14 cellular contexts compared by ENCODE assay signal in the genomic region with DNA sequence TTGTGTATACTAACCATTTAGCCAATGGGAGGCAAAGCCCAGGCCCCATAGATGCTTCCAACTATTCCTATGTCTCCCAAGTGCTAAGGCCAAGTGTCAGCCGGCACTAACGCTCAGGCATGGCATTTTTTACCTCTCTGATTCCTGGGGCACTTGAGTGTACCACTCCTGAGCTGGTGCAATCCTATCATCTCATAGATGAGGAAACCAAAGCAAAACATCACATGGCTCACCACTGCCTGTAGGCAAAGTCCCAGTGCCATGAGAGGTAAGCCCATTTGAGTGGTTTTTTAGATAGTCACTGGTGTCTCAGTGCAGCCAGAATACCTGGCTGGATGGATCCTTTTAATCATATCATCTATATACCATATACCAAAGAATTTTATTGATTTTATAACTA. TPM values are rescaled to one million over a fixed set of nuclear protein-coding genes. Genes with fewer than 3 reads are reported as not detected.
A peak's percentile ranks its signal among the peaks of the same experiment; 100 is the strongest.
DNase-seq lines count a peak whose midpoint lies in the region; ATAC-seq and TF ChIP-seq lines count a peak whose summit lies in the region.
"Had no signal": no experiment of that assay in that cellular context is flagged by ENCODE, and none has a peak within 500 bp of the region (broad histone marks: within the 10 kb centered on the region; RNA-seq: fewer than 3 reads in every experiment).

No MANE protein-coding gene starts in this region.

- no peak for TF ChIP-seq CTCF in MCF 10A (IDR thresholded peaks at IDR 0.05; ENCODE audit: unreplicated experiment)
- TF ChIP-seq CTCF in breast epithelium (IDR thresholded peaks at IDR 0.05) = no peak
- TF ChIP-seq CTCF in endodermal cell (conservative IDR thresholded peaks at IDR 0.05) = no peak
- no peak for TF ChIP-seq CTCF in osteocyte (IDR thresholded peaks at IDR 0.05)

- H3K27me3 ChIP-seq in breast epithelium (no peaks in the 10 kb centered on the region), endodermal cell (ENCODE audit: control insufficient read depth, insufficient read depth, low read length, poor library complexity, severe bottlenecking) (peaks cover under 1% of the 10 kb centered on the region)

- H3K36me3 ChIP-seq in breast epithelium = no peaks in the 10 kb centered on the region
- H3K36me3 ChIP-seq in endodermal cell (ENCODE audit: control insufficient read depth, insufficient read depth, low read length) = no peaks in the 10 kb centered on the region

- H3K4me1 Mint-ChIP-seq in MCF 10A (ENCODE audit: insufficient read depth, unreplicated experiment) (peaks cover 55% of the 10 kb centered on the region), endodermal cell (peaks cover 15% of the 10 kb centered on the region), osteocyte (ENCODE audit: unreplicated experiment) (peaks cover 80% of the 10 kb centered on the region)

- DNase-seq in MCF 10A (ENCODE audit: unreplicated experiment) (peak; percentile 55), breast epithelium (ENCODE audit: low spot score in 2 of 2) (no peak), endodermal cell (no peak), osteocyte (ENCODE audit: extremely low spot score, unreplicated experiment) (no peak), NCI-H2029 (lab: John Stamatoyannopoulos, UW) (no peak), NCI-H82 treated with DMSO at 0.1 percent for 48 hours (lab: John Stamatoyannopoulos, UW; ENCODE audit: unreplicated experiment) (no peak)
- DNase-seq in effector CD8-positive, alpha-beta T cell (lab: John Stamatoyannopoulos, UW) = no peak
- DNase-seq: 8988T, H7, NCI-H187 treated with DMSO at 0.1 percent for 48 hours, NCI-H2171 treated with DMSO at 0.1 percent for 48 hours, NCI-H82 had no signal

- H3K4me3 ChIP-seq in breast epithelium (no peak overlapping the region), endodermal cell (ENCODE audit: low read length) (no peak overlapping the region)

- H3K27me3 Mint-ChIP-seq in MCF 10A (ENCODE audit: insufficient read depth, unreplicated experiment) (no peaks in the 10 kb centered on the region), endodermal cell (ENCODE audit: insufficient read depth) (peaks cover 15% of the 10 kb centered on the region), osteocyte (ENCODE audit: unreplicated experiment) (no peaks in the 10 kb centered on the region)

- WGBS in endodermal cell (ENCODE audit: insufficient coverage in 1 of 2, insufficient read length in 1 of 2), 2 experiments = 95 to 100% methylated on average over 2 of the region's 2 CpGs

- BruUV-seq in MCF 10A (replicated peaks; lab: Mats Ljungman, UMichigan) = no TSS peak

- H3K36me3 Mint-ChIP-seq in MCF 10A (ENCODE audit: insufficient read depth, unreplicated experiment) (peaks cover 11% of the 10 kb centered on the region), endodermal cell (ENCODE audit: low read depth) (no peaks in the 10 kb centered on the region), osteocyte (ENCODE audit: unreplicated experiment) (peaks cover 5% of the 10 kb centered on the region)

- H3K4me1 ChIP-seq in breast epithelium = peaks cover 0 to 5% of the 10 kb centered on the region in 2 donors
- H3K4me1 ChIP-seq in endodermal cell (ENCODE audit: control insufficient read depth, insufficient read depth, low read length) = no peaks in the 10 kb centered on the region

- H3K9me3 Mint-ChIP-seq in MCF 10A (ENCODE audit: unreplicated experiment) = no peaks in the 10 kb centered on the region
- H3K9me3 Mint-ChIP-seq in endodermal cell = no peaks in the 10 kb centered on the region
- H3K9me3 Mint-ChIP-seq in osteocyte (ENCODE audit: unreplicated experiment) = no peaks in the 10 kb centered on the region

- no peak for TF ChIP-seq POLR2A in breast epithelium (IDR thresholded peaks at IDR 0.05)

- no peak overlapping the region for H3K9ac ChIP-seq in endodermal cell (ENCODE audit: extremely low read depth, low read length, poor library complexity, severe bottlenecking)

- CTCF ChIA-PET in MCF 10A (lab: Yijun Ruan, JAX) = interaction anchor here (0.6 to 2.4 kb wide), 10 partner anchors 9 to 684 kb away, joined by 3 to 19 read pairs (median 4); a partner anchor contains a TSS

- no peak for ATAC-seq in HG03520 (IDR thresholded peaks at IDR 0.05; ENCODE audit: unreplicated experiment)

- H3K4me3 Mint-ChIP-seq in MCF 10A (ENCODE audit: unreplicated experiment) (no peak overlapping the region), endodermal cell (no peak overlapping the region), osteocyte (ENCODE audit: unreplicated experiment) (no peak overlapping the region)

- H3K27ac Mint-ChIP-seq in MCF 10A (ENCODE audit: low read depth, unreplicated experiment) = peak overlapping the region; percentile 69
- peak overlapping the region; percentile 32 for H3K27ac Mint-ChIP-seq in endodermal cell
- peak overlapping the region; percentile 53 for H3K27ac Mint-ChIP-seq in osteocyte (ENCODE audit: unreplicated experiment)

- intact Hi-C loops in MCF 10A (cut with micrococcal nuclease) (loop anchor here (5.0 kb wide), 1 partner anchor 165 kb away; no protein-coding TSS in a partner anchor), breast epithelium (cut with DNase I; ENCODE audit: low total_unique reads) (loop anchor here (10.0 kb wide), 1 partner anchor 268 kb away; no protein-coding TSS in a partner anchor)

- H3K27ac ChIP-seq in breast epithelium (no peak overlapping the region), endodermal cell (ENCODE audit: low read depth, low read length) (no peak overlapping the region)
- H3K27ac ChIP-seq: C4-2B had no signal

- POLR2A ChIA-PET in MCF 10A (lab: Yijun Ruan, JAX) = interaction anchor here (0.7 to 3.9 kb wide), 22 partner anchors 8 to 816 kb away, joined by 3 to 52 read pairs (median 4); a partner anchor contains a TSS

- no peaks in the 10 kb centered on the region for H3K9me3 ChIP-seq in breast epithelium
- no peaks in the 10 kb centered on the region for H3K9me3 ChIP-seq in endodermal cell (ENCODE audit: control insufficient read depth, low read length)

RNA-seq across cellular contexts. Expression of a gene that starts 8.0 kb away (rescaled TPM):
- total RNA-seq in MCF 10A (2022) (37.3 and 90.2 TPM in 2 replicates), breast epithelium (100 to 1,000 TPM; 109 to 243 (median 110) TPM), endodermal cell (10 to 100 TPM; 49.5 to 53.1 TPM), osteocyte (412 and 526 TPM in 2 replicates)
- 40.4 TPM for polyA plus RNA-seq in endodermal cell (2013, experiment 1 of 2)
- polyA plus RNA-seq in endodermal cell (2013, experiment 2 of 2) = 51.5 TPM
